ENCODE assay signal across 1 cellular context in genomic region chr14:25069889-25070288, GRCh38.
TF ChIP-seq lines count a peak whose summit lies in the region.

No MANE protein-coding gene starts in this region.

TF ChIP-seq in HepG2, 621 proteins besides CTCF, POLR2A, EP300 and RAD21:
- TF ChIP-seq, protein P1, sequence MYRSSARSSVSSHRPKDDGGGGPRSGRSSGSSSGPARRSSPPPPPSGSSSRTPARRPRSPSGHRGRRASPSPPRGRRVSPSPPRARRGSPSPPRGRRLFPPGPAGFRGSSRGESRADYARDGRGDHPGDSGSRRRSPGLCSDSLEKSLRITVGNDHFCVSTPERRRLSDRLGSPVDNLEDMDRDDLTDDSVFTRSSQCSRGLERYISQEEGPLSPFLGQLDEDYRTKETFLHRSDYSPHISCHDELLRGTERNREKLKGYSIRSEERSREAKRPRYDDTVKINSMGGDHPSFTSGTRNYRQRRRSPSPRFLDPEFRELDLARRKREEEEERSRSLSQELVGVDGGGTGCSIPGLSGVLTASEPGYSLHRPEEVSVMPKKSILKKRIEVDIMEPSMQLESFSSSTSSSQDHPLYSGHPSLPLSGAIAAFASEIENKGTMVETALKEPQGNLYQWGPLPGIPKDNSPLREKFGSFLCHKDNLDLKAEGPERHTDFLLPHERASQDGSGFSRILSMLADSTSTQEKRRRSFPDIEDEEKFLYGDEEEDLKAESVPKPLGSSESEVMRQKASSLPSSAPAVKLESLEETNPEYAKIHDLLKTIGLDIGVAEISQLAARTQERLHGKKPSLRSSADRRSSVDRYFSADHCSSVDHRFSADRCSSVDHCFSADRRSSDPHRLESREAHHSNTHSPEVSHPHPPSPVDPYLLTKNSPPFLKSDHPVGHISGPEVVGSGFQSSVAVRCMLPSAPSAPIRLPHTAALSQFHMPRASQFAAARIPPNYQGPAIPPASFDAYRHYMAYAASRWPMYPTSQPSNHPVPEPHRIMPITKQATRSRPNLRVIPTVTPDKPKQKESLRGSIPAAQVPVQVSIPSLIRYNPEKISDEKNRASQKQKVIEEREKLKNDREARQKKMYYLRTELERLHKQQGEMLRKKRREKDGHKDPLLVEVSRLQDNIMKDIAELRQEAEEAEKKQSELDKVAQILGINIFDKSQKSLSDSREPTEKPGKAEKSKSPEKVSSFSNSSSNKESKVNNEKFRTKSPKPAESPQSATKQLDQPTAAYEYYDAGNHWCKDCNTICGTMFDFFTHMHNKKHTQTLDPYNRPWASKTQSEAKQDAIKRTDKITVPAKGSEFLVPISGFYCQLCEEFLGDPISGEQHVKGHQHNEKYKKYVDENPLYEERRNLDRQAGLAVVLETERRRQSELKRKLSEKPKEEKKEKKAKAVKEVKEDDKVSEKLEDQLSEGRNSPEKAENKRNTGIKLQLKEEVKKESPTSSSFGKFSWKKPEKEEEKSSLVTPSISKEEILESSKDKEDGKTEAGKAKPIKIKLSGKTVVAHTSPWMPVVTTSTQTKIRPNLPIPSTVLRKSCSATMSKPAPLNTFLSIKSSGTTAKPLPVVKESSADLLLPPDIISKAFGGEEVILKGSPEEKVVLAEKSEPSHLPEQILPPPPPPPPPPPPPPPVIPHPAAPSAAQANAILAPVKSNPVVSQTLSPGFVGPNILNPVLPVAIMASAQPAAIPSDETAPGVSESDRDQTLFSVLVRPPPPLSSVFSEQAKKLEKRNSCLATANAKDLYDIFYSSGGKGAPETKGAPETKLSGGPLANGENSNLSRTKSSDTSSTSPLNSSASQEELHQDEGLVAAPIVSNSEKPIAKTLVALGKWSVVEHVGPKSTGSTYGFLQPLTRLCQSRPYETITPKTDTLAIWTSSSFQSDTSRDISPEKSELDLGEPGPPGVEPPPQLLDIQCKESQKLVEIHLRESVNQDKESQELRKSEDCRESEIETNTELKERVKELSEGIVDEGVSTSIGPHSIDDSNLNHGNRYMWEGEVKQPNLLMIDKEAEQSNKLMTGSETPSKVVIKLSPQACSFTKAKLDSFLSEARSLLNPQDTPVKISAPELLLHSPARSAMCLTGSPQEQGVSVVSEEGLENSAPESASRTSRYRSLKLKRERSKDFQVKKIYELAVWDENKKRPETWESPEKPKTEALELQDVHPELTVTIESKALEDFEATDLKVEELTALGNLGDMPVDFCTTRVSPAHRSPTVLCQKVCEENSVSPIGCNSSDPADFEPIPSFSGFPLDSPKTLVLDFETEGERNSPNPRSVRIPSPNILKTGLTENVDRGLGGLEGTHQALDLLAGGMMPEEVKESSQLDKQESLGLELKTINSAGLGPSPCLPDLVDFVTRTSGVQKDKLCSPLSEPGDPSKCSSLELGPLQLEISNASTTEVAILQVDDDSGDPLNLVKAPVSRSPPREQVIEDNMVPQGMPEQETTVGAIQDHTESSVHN (CRISPR knock-in tag; IDR thresholded peaks at IDR 0.05) = no peak
- TF ChIP-seq ZNF577 (CRISPR knock-in tag; IDR thresholded peaks at IDR 0.05; ENCODE audit: borderline replicate concordance, low read depth) (no peak), ZNF556 (CRISPR knock-in tag; IDR thresholded peaks at IDR 0.05; ENCODE audit: borderline replicate concordance) (no peak), HOXA5 (CRISPR knock-in tag; IDR thresholded peaks at IDR 0.05) (no peak), ZNF17 (CRISPR knock-in tag; IDR thresholded peaks at IDR 0.05) (no peak), ZNF280D (CRISPR knock-in tag; IDR thresholded peaks at IDR 0.05) (no peak), ZNF3 (CRISPR knock-in tag; IDR thresholded peaks at IDR 0.05) (no peak), ATF1 (CRISPR knock-in tag; IDR thresholded peaks at IDR 0.05) (no peak), ZNF446 (CRISPR knock-in tag; IDR thresholded peaks at IDR 0.05) (no peak), KDM1A (CRISPR knock-in tag; IDR thresholded peaks at IDR 0.05) (no peak), PAX8 (CRISPR knock-in tag; IDR thresholded peaks at IDR 0.05; ENCODE audit: borderline replicate concordance) (no peak)
